ENCODE assay signal across 10 cellular contexts in genomic region chr5:68240771-68241170, GRCh38. TPM values are rescaled to one million over a fixed set of nuclear protein-coding genes. Genes with fewer than 3 reads are reported as not detected.
A peak's percentile ranks its signal among the peaks of the same experiment; 100 is the strongest.
DNase-seq lines count a peak whose midpoint lies in the region; ATAC-seq and TF ChIP-seq lines count a peak whose summit lies in the region.
"Had no signal": no experiment of that assay in that cellular context is flagged by ENCODE, and none has a peak within 500 bp of the region (broad histone marks: within the 10 kb centered on the region; RNA-seq: fewer than 3 reads in every experiment).

No MANE protein-coding gene starts in this region.

- no peak for TF ChIP-seq POLR2A in gastroesophageal sphincter (IDR thresholded peaks at IDR 0.05)

- no peak for ATAC-seq in activated B cell treated with CpG ODN at 0.5 μM for 24 hours (ENCODE audit: low read depth)
- no peak for ATAC-seq in gastroesophageal sphincter
- ATAC-seq in stimulated activated memory B cell treated with anti-CD40 and anti-IgM and Interleukin-4, amounts not matched to agents 10 μg/mL and 1 μg/mL and 100 μg/mL, for 72 hours, result no peak

- H3K27me3 ChIP-seq in gastroesophageal sphincter, result no peaks in the 10 kb centered on the region
- H3K27me3 ChIP-seq in WERI-Rb-1 (ENCODE audit: insufficient read depth, low read depth, severe bottlenecking), result no peaks in the 10 kb centered on the region

- TF ChIP-seq CTCF in activated B cell treated with CpG ODN at 0.5 μM for 24 hours (IDR thresholded peaks at IDR 0.05) (no peak), gastroesophageal sphincter (IDR thresholded peaks at IDR 0.05) (no peak), WERI-Rb-1 (IDR thresholded peaks at IDR 0.05; ENCODE audit: low read depth, low read length) (no peak)

- intact Hi-C loops in activated B cell treated with CpG ODN at 0.5 μM for 24 hours (cut with micrococcal nuclease), result loop anchor here (5.0 to 10.0 kb wide), 4 partner anchors 46 to 1238 kb away; no protein-coding TSS in a partner anchor

- POLR2A ChIA-PET in activated B cell treated with CpG ODN at 0.5 μM for 24 hours (lab: Charles Lee), result interaction anchor here (0.5 to 3.7 kb wide), 4 partner anchors 25 to 199 kb away, joined by 3 to 51 read pairs (median 5); partner anchors contain the start of gene PIK3R1

- peaks cover 0 to 11% of the 10 kb centered on the region in 2 donors for H3K36me3 ChIP-seq in gastroesophageal sphincter
- H3K36me3 ChIP-seq in WERI-Rb-1, result no peaks in the 10 kb centered on the region; the same call in 1 of the 2 replicates

- no peaks in the 10 kb centered on the region for H3K9me3 ChIP-seq in gastroesophageal sphincter
- no peaks in the 10 kb centered on the region for H3K9me3 ChIP-seq in WERI-Rb-1 (ENCODE audit: severe bottlenecking)

- H3K27ac ChIP-seq in gastroesophageal sphincter, result peak overlapping the region in 3 of 4 donors; percentile 45 to 67 (median 67)
- no peak overlapping the region for H3K27ac ChIP-seq in WERI-Rb-1

- CTCF ChIA-PET in activated B cell treated with CpG ODN at 0.5 μM for 24 hours (lab: Charles Lee), result interaction anchor here (1.1 kb wide), 1 partner anchor 31 kb away, joined by 3 read pairs; no protein-coding TSS in a partner anchor

- TF ChIP-seq EP300 in gastroesophageal sphincter (IDR thresholded peaks at IDR 0.05), result no peak

- WGBS in gastroesophageal sphincter (ENCODE audit: low coverage in 1 of 2), 2 donors, result 8 to 25% methylated on average over 1 of the region's 1 CpG

- peaks cover 41 to 100% (median 44%) of the 10 kb centered on the region in 3 donors for H3K4me1 ChIP-seq in gastroesophageal sphincter

- H3K4me3 ChIP-seq in gastroesophageal sphincter (no peak overlapping the region), WERI-Rb-1 (ENCODE audit: low read depth, low read length) (no peak overlapping the region)

- peak overlapping the region; percentile 2 for H3K27ac Mint-ChIP-seq in T-helper 1 cell treated with Interleukin-12 subunit alpha and Interleukin-12 subunit beta and Interleukin-4 antibody, amounts not matched to agents 30 μg/mL and 1 μg/mL, for 36 hours
- H3K27ac Mint-ChIP-seq in activated B cell treated with CpG ODN at 0.5 μM for 24 hours, result peak overlapping the region; percentile 75
- H3K27ac Mint-ChIP-seq in stimulated activated memory B cell treated with anti-CD40 and anti-IgM and Interleukin-4, amounts not matched to agents 10 μg/mL and 1 μg/mL and 100 μg/mL, for 72 hours, result peak overlapping the region; percentile 72

- DNase-seq in T-helper 1 cell, result no peak
- no peak for DNase-seq in activated B cell treated with CpG ODN at 0.5 μM for 24 hours
- no peak for DNase-seq in pons (ENCODE audit: low spot score)
- no peak for DNase-seq in NCI-H187 (lab: John Stamatoyannopoulos, UW)
- no peak for DNase-seq in WERI-Rb-1
- DNase-seq: cerebellar nuclear complex, DMS79 treated with DMSO at 0.1 percent for 48 hours had no signal

- H3K9me3 Mint-ChIP-seq in T-helper 1 cell treated with Interleukin-12 subunit alpha and Interleukin-12 subunit beta and Interleukin-4 antibody, amounts not matched to agents 30 μg/mL and 1 μg/mL, for 36 hours, result no peaks in the 10 kb centered on the region
- H3K9me3 Mint-ChIP-seq in activated B cell treated with CpG ODN at 0.5 μM for 24 hours, result no peaks in the 10 kb centered on the region
- no peaks in the 10 kb centered on the region for H3K9me3 Mint-ChIP-seq in stimulated activated memory B cell treated with anti-CD40 and anti-IgM and Interleukin-4, amounts not matched to agents 10 μg/mL and 1 μg/mL and 100 μg/mL, for 72 hours

- no peaks in the 10 kb centered on the region for H3K27me3 Mint-ChIP-seq in T-helper 1 cell treated with Interleukin-12 subunit alpha and Interleukin-12 subunit beta and Interleukin-4 antibody, amounts not matched to agents 30 μg/mL and 1 μg/mL, for 36 hours (ENCODE audit: low read depth)
- no peaks in the 10 kb centered on the region for H3K27me3 Mint-ChIP-seq in activated B cell treated with CpG ODN at 0.5 μM for 24 hours
- no peaks in the 10 kb centered on the region for H3K27me3 Mint-ChIP-seq in stimulated activated memory B cell treated with anti-CD40 and anti-IgM and Interleukin-4, amounts not matched to agents 10 μg/mL and 1 μg/mL and 100 μg/mL, for 72 hours

- peaks cover 17% of the 10 kb centered on the region for H3K36me3 Mint-ChIP-seq in T-helper 1 cell treated with Interleukin-12 subunit alpha and Interleukin-12 subunit beta and Interleukin-4 antibody, amounts not matched to agents 30 μg/mL and 1 μg/mL, for 36 hours (ENCODE audit: low read depth)
- peaks cover 8% of the 10 kb centered on the region for H3K36me3 Mint-ChIP-seq in activated B cell treated with CpG ODN at 0.5 μM for 24 hours (ENCODE audit: low read depth)
- H3K36me3 Mint-ChIP-seq in stimulated activated memory B cell treated with anti-CD40 and anti-IgM and Interleukin-4, amounts not matched to agents 10 μg/mL and 1 μg/mL and 100 μg/mL, for 72 hours, result peaks cover 5% of the 10 kb centered on the region

- no peak overlapping the region for H3K4me3 Mint-ChIP-seq in T-helper 1 cell treated with Interleukin-12 subunit alpha and Interleukin-12 subunit beta and Interleukin-4 antibody, amounts not matched to agents 30 μg/mL and 1 μg/mL, for 36 hours
- peak overlapping the region; percentile 63 for H3K4me3 Mint-ChIP-seq in activated B cell treated with CpG ODN at 0.5 μM for 24 hours
- peak overlapping the region; percentile 18 for H3K4me3 Mint-ChIP-seq in stimulated activated memory B cell treated with anti-CD40 and anti-IgM and Interleukin-4, amounts not matched to agents 10 μg/mL and 1 μg/mL and 100 μg/mL, for 72 hours

- peaks cover 45% of the 10 kb centered on the region for H3K4me1 Mint-ChIP-seq in T-helper 1 cell treated with Interleukin-12 subunit alpha and Interleukin-12 subunit beta and Interleukin-4 antibody, amounts not matched to agents 30 μg/mL and 1 μg/mL, for 36 hours (ENCODE audit: low read depth)
- H3K4me1 Mint-ChIP-seq in activated B cell treated with CpG ODN at 0.5 μM for 24 hours, result peaks cover 78% of the 10 kb centered on the region
- peaks cover 77% of the 10 kb centered on the region for H3K4me1 Mint-ChIP-seq in stimulated activated memory B cell treated with anti-CD40 and anti-IgM and Interleukin-4, amounts not matched to agents 10 μg/mL and 1 μg/mL and 100 μg/mL, for 72 hours

RNA-seq across cellular contexts. Expression of gene PIK3R1, which starts 25.2 kb away (rescaled TPM):
- 45.5 and 52.2 TPM in 2 replicates for total RNA-seq in activated B cell treated with CpG ODN at 0.5 μM for 24 hours
- total RNA-seq in gastroesophageal sphincter, result 100 to 1,000 TPM; 188 to 403 (median 312) TPM

Comparison
In these comparisons a context has a peak if more than half of its experiments do, and no peak if none do; other contexts are left out.
1. H3K27ac Mint-ChIP-seq: peak in every context shown above with its lines; median percentile 75 in activated B cell treated with CpG ODN at 0.5 μM for 24 hours; 72 in stimulated activated memory B cell treated with anti-CD40 and anti-IgM and Interleukin-4, amounts not matched to agents 10 μg/mL and 1 μg/mL and 100 μg/mL, for 72 hours; 2 in T-helper 1 cell treated with Interleukin-12 subunit alpha and Interleukin-12 subunit beta and Interleukin-4 antibody, amounts not matched to agents 30 μg/mL and 1 μg/mL, for 36 hours.